Comparison of ENCODE assay signal across 8 cellular contexts in genomic region chr6:37256692-37257319, GRCh38. TPM values are rescaled to one million over a fixed set of nuclear protein-coding genes. Genes with fewer than 3 reads are reported as not detected.
DNase-seq lines count a peak whose midpoint lies in the region; ATAC-seq and TF ChIP-seq lines count a peak whose summit lies in the region.

No MANE protein-coding gene starts in this region.

- peak overlapping the region; percentile 55 for H3K4me3 Mint-ChIP-seq in T-helper 1 cell treated with Interleukin-12 subunit alpha and Interleukin-12 subunit beta and Interleukin-4 antibody, amounts not matched to agents 30 μg/mL and 1 μg/mL, for 36 hours
- peak overlapping the region; percentile 96 for H3K4me3 Mint-ChIP-seq in activated B cell treated with CpG ODN at 0.5 μM for 24 hours
- H3K4me3 Mint-ChIP-seq in stimulated activated naive CD8-positive, alpha-beta T cell treated with anti-CD3 and anti-CD28 coated beads, Interleukin-15, amount 100 ng/mL, for 72 hours: peak overlapping the region; percentile 66 to 99

- H3K27me3 ChIP-seq in iPS DF 6.9 (ENCODE audit: control insufficient read depth, insufficient read depth, low read length): no peaks in the 10 kb centered on the region

- H3K27ac ChIP-seq in iPS DF 6.9 (ENCODE audit: low read length): no peak overlapping the region

- CTCF ChIA-PET in activated B cell treated with CpG ODN at 0.5 μM for 24 hours (lab: Charles Lee): no interaction called here

- no peaks in the 10 kb centered on the region for H3K9me3 Mint-ChIP-seq in T-helper 1 cell treated with Interleukin-12 subunit alpha and Interleukin-12 subunit beta and Interleukin-4 antibody, amounts not matched to agents 30 μg/mL and 1 μg/mL, for 36 hours
- H3K9me3 Mint-ChIP-seq in activated B cell treated with CpG ODN at 0.5 μM for 24 hours: no peaks in the 10 kb centered on the region
- no peaks in the 10 kb centered on the region for H3K9me3 Mint-ChIP-seq in stimulated activated naive CD8-positive, alpha-beta T cell treated with anti-CD3 and anti-CD28 coated beads, Interleukin-15, amount 100 ng/mL, for 72 hours

- intact Hi-C loops in activated B cell treated with CpG ODN at 0.5 μM for 24 hours (cut with micrococcal nuclease): loop anchor here (2.0 to 5.0 kb wide), 2 partner anchors 34 to 175 kb away; partner anchors contain the start of gene CMTR1

- H3K27ac Mint-ChIP-seq in T-helper 1 cell treated with Interleukin-12 subunit alpha and Interleukin-12 subunit beta and Interleukin-4 antibody, amounts not matched to agents 30 μg/mL and 1 μg/mL, for 36 hours: no peak overlapping the region
- no peak overlapping the region for H3K27ac Mint-ChIP-seq in activated B cell treated with CpG ODN at 0.5 μM for 24 hours
- peak overlapping the region in 1 of 2 donors; percentile 8 for H3K27ac Mint-ChIP-seq in stimulated activated naive CD8-positive, alpha-beta T cell treated with anti-CD3 and anti-CD28 coated beads, Interleukin-15, amount 100 ng/mL, for 72 hours

- peak overlapping the region; percentile 4; the same call in 1 of the 2 replicates for H3K4me3 ChIP-seq in iPS DF 6.9 (ENCODE audit: low read length)

- peaks cover 50% of the 10 kb centered on the region for H3K4me1 Mint-ChIP-seq in T-helper 1 cell treated with Interleukin-12 subunit alpha and Interleukin-12 subunit beta and Interleukin-4 antibody, amounts not matched to agents 30 μg/mL and 1 μg/mL, for 36 hours (ENCODE audit: low read depth)
- peaks cover 34% of the 10 kb centered on the region for H3K4me1 Mint-ChIP-seq in activated B cell treated with CpG ODN at 0.5 μM for 24 hours
- H3K4me1 Mint-ChIP-seq in stimulated activated naive CD8-positive, alpha-beta T cell treated with anti-CD3 and anti-CD28 coated beads, Interleukin-15, amount 100 ng/mL, for 72 hours: peaks cover 57% of the 10 kb centered on the region

- DNase-seq in T-helper 1 cell (no peak), activated B cell treated with CpG ODN at 0.5 μM for 24 hours (no peak), iPS DF 6.9 (ENCODE audit: low read depth, low spot score) (no peak), NCI-H524 treated with DMSO at 0.1 percent for 48 hours (lab: John Stamatoyannopoulos, UW) (no peak)
- no peak for DNase-seq in stimulated activated naive CD8-positive, alpha-beta T cell treated with anti-CD3 and anti-CD28 coated beads, Interleukin-15, amount 100 ng/mL, for 72 hours

- H3K36me3 ChIP-seq in iPS DF 6.9 (ENCODE audit: control insufficient read depth, insufficient read depth, low read length): no peaks in the 10 kb centered on the region

- H3K27me3 Mint-ChIP-seq in T-helper 1 cell treated with Interleukin-12 subunit alpha and Interleukin-12 subunit beta and Interleukin-4 antibody, amounts not matched to agents 30 μg/mL and 1 μg/mL, for 36 hours (ENCODE audit: low read depth): no peaks in the 10 kb centered on the region
- H3K27me3 Mint-ChIP-seq in activated B cell treated with CpG ODN at 0.5 μM for 24 hours: no peaks in the 10 kb centered on the region
- H3K27me3 Mint-ChIP-seq in stimulated activated naive CD8-positive, alpha-beta T cell treated with anti-CD3 and anti-CD28 coated beads, Interleukin-15, amount 100 ng/mL, for 72 hours: no peaks in the 10 kb centered on the region

- no peak for ATAC-seq in activated B cell treated with CpG ODN at 0.5 μM for 24 hours (ENCODE audit: low read depth)
- no peak for ATAC-seq in stimulated activated naive CD8-positive, alpha-beta T cell treated with anti-CD3 and anti-CD28 coated beads, Interleukin-15, amount 100 ng/mL, for 72 hours
- no peak for ATAC-seq in GM18511 (IDR thresholded peaks at IDR 0.05; ENCODE audit: unreplicated experiment)
- no peak for ATAC-seq in HG03460 (IDR thresholded peaks at IDR 0.05; ENCODE audit: unreplicated experiment)

- no peaks in the 10 kb centered on the region for H3K9me3 ChIP-seq in iPS DF 6.9 (ENCODE audit: control insufficient read depth, insufficient read depth, low read length)

- H3K36me3 Mint-ChIP-seq in T-helper 1 cell treated with Interleukin-12 subunit alpha and Interleukin-12 subunit beta and Interleukin-4 antibody, amounts not matched to agents 30 μg/mL and 1 μg/mL, for 36 hours (ENCODE audit: low read depth): peaks cover 10% of the 10 kb centered on the region
- H3K36me3 Mint-ChIP-seq in activated B cell treated with CpG ODN at 0.5 μM for 24 hours (ENCODE audit: low read depth): peaks cover 4% of the 10 kb centered on the region

- WGBS in iPS DF 6.9 (ENCODE audit: insufficient coverage, insufficient read length): no CpG with 5 or more reads among the region's 12 CpGs

- TF ChIP-seq CTCF in activated B cell treated with CpG ODN at 0.5 μM for 24 hours (IDR thresholded peaks at IDR 0.05): no peak

- POLR2A ChIA-PET in activated B cell treated with CpG ODN at 0.5 μM for 24 hours (lab: Charles Lee): interaction anchor here (0.5 to 1.8 kb wide), 10 partner anchors 9 to 1808 kb away, joined by 3 to 9 read pairs (median 4); partner anchors contain the start of genes CMTR1, PIM1 and PPIL1

- H3K4me1 ChIP-seq in iPS DF 6.9 (ENCODE audit: control insufficient read depth, insufficient read depth, low read length): peaks cover 2% of the 10 kb centered on the region; the same call in 1 of the 2 replicates

RNA-seq across cellular contexts. Expression of gene TBC1D22B, which starts 0.8 kb away (rescaled TPM):
- 10.7 and 11.1 TPM in 2 replicates for total RNA-seq in activated B cell treated with CpG ODN at 0.5 μM for 24 hours

RNA-seq across cellular contexts. Expression of gene TMEM217, which starts 1.1 kb away (rescaled TPM):
- total RNA-seq in activated B cell treated with CpG ODN at 0.5 μM for 24 hours: 0.54 and 1.0 TPM in 2 replicates
